In the genomic region with DNA sequence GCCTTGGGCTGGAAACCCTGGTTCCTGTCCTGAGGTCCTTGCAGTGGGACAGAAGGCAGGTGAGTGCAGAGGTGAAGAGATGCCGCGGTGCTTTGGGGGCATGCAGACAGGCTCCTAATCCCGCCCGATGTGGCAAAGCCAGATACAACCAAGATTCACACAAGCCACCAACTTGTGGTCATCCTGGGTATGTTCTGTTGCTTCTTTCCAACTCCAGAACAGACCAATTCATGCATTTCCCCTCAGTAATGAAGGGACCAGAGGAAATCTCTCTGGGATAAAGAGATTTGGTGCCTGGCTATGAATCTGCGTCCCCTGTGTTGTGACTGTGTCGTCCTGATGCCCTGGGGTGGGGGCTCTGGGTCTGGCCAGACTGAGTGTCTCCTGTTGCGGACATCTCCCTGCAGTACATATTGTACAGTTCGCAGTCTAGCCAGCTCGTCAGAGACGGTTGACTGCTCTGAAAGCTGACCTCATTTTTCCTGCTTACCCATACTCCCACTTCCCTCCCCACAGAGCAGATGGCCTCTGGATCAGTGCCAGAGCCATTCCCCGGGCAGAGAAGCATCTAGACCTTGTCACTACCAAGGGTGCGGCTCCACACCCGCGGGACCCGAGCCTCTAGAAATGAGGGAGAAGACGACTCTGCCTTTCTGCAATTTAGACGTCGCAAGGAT, we compare ENCODE assay signal across 16 cellular contexts.
DNase-seq lines count a peak whose midpoint lies in the region; ATAC-seq and TF ChIP-seq lines count a peak whose summit lies in the region.
"Had no signal": no experiment of that assay in that cellular context is flagged by ENCODE, and none has a peak within 500 bp of the region (broad histone marks: within the 10 kb centered on the region; RNA-seq: fewer than 3 reads in every experiment).

No MANE protein-coding gene starts in this region.

- H3K4me1 ChIP-seq in mucosa of descending colon (ENCODE audit: low read depth): no peaks in the 10 kb centered on the region
- no peaks in the 10 kb centered on the region for H3K4me1 ChIP-seq in psoas muscle
- H3K4me1 ChIP-seq: parathyroid adenoma had no signal

- no peak overlapping the region for H3K27ac ChIP-seq in psoas muscle
- H3K27ac ChIP-seq: parathyroid adenoma, thoracic aorta had no signal

- H3K36me3 ChIP-seq in mucosa of descending colon (ENCODE audit: low read depth): no peaks in the 10 kb centered on the region
- H3K36me3 ChIP-seq in psoas muscle (ENCODE audit: insufficient read depth in 1 of 2, low read depth in 1 of 2): no peaks in the 10 kb centered on the region
- H3K36me3 ChIP-seq: thoracic aorta had no signal

- H3K9me3 ChIP-seq in mucosa of descending colon: no peaks in the 10 kb centered on the region
- H3K9me3 ChIP-seq in psoas muscle: no peaks in the 10 kb centered on the region
- H3K9me3 ChIP-seq: thoracic aorta had no signal

- intact Hi-C loops in mucosa of descending colon (cut with DNase I, micrococcal nuclease) (no loop called here), psoas muscle (cut with DNase I) (no loop called here)

- TF ChIP-seq CTCF in mucosa of descending colon (IDR thresholded peaks at IDR 0.05) (no peak), psoas muscle (IDR thresholded peaks at IDR 0.05) (no peak)

- ATAC-seq in mucosa of descending colon (no peak), HG03354 (IDR thresholded peaks at IDR 0.05; ENCODE audit: poor library complexity, severe bottlenecking, unreplicated experiment) (no peak), psoas muscle (no peak)

- 52 to 54% (median 53%) methylated on average over 18 of the region's 18 CpGs for WGBS in psoas muscle, 3 donors

- H3K27me3 ChIP-seq in psoas muscle (ENCODE audit: insufficient read depth in 3 of 3, low read length in 2 of 3): peaks cover 0 to 1% (median 0%) of the 10 kb centered on the region in 3 donors

- no peak overlapping the region for H3K4me3 ChIP-seq in mucosa of descending colon
- H3K4me3 ChIP-seq in psoas muscle: no peak overlapping the region
- H3K4me3 ChIP-seq: thoracic aorta had no signal

- DNase-seq in DMS153 treated with DMSO at 0.1 percent for 48 hours (lab: John Stamatoyannopoulos, UW; ENCODE audit: unreplicated experiment) (peak; percentile 51), NCI-H2029 (lab: John Stamatoyannopoulos, UW) (peak; percentile 56), cerebellar nuclear complex (lab: John Stamatoyannopoulos, UW) (peak; percentile 80 to 81), mucosa of descending colon (peak in 2 of 3 donors; percentile 3 to 30), D341Med (ENCODE audit: low spot score) (no peak), psoas muscle (no peak), midbrain (lab: John Stamatoyannopoulos, UW) (no peak)
- DNase-seq: activated CD4-positive, CD25-positive, alpha-beta regulatory T cell; activated naive CD8-positive, alpha-beta T cell treated with anti-CD3 and anti-CD28 coated beads, Interleukin-2, amount 10 ng/mL, durations not matched to agents 7 days and 5 days; central memory CD4-positive, alpha-beta T cell; EL; HFFc6; OCI-M1 had no signal

Comparison
In these comparisons a context has a peak if more than half of its experiments do, and no peak if none do; other contexts are left out.
1. DNase-seq: peak in DMS153 treated with DMSO at 0.1 percent for 48 hours (single experiment), NCI-H2029 (single experiment), cerebellar nuclear complex (2 of 2) and mucosa of descending colon (2 of 3); none in D341Med (single experiment), psoas muscle (0 of 2) and midbrain (single experiment).